Comparison of ENCODE assay signal across 19 cellular contexts in the genomic region with DNA sequence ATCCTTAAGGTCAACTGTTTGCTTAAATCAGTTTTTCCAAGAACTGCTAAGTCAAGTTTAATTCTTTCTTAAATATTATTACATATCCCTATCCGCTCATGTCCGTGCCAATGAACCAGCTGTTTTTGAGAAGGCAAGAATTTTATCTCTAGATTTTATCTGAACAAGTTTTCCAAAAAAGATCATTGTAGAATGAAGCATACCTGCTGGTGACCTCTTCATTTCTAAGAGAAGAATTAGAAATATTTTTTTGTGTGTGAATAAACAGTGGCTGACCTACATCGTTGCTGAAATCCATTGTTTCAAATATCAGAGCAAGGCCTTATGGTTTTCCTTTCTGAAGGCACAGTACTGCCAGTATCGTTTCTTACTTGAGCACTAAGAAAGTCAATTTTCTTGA.
"Had no signal": no experiment of that assay in that cellular context is flagged by ENCODE, and none has a peak within 500 bp of the region (broad histone marks: within the 10 kb centered on the region; RNA-seq: fewer than 3 reads in every experiment).

No MANE protein-coding gene starts in this region.

- H3K27me3 ChIP-seq: esophagus muscularis mucosa, gastrocnemius medialis, heart right ventricle, left lung had no signal

- H3K9me3 ChIP-seq: esophagus muscularis mucosa, gastrocnemius medialis, lower lobe of right lung had no signal

- H3K4me1 ChIP-seq: esophagus muscularis mucosa, gastrocnemius medialis, heart right ventricle, left lung, lower lobe of right lung had no signal

- ATAC-seq: gastrocnemius medialis, heart right ventricle, left cardiac atrium, left lung, left ventricle myocardium superior, lower lobe of right lung had no signal

- DNase-seq: dermis blood vessel endothelial cell; dorsolateral prefrontal cortex; effector CD4-positive, alpha-beta T cell; effector memory CD4-positive, alpha-beta T cell; foreskin fibroblast; foreskin melanocyte; gastrocnemius medialis; glutamatergic neuron; head of caudate nucleus; heart right ventricle; hippocampal formation; left cardiac atrium; left lung; left ventricle myocardium superior; lower lobe of right lung; mesenchymal stem cell; midbrain had no signal

- H3K36me3 ChIP-seq: esophagus muscularis mucosa, gastrocnemius medialis, heart right ventricle, left lung, lower lobe of right lung had no signal

- H3K27ac ChIP-seq: coronary artery, dorsolateral prefrontal cortex, esophagus muscularis mucosa, gastrocnemius medialis, heart right ventricle, left lung, lower lobe of right lung had no signal

- H3K4me3 ChIP-seq: coronary artery, dorsolateral prefrontal cortex, esophagus muscularis mucosa, gastrocnemius medialis, heart right ventricle, left lung, lower lobe of right lung had no signal
